Comparison of ENCODE assay signal across 8 cellular contexts in the genomic region with DNA sequence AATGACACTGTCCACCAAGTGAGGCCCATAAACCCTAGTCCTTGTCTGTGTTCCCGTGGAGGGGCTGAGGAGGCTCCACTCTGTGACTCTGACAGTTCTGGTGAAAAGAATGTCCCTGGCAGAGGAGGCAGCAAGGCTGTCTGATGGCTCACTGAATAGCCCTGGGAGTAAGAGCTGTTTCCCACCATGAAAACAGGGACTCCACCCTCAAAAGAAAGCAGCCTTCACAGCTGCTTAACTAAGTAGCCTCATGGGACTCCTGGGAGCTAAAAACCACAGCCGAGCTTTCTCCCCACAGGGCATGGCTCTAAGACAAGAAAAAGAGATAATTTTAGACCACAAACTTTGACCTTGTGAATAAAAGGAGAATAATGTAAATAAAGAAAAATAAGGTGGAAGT.
DNase-seq lines count a peak whose midpoint lies in the region; ATAC-seq and TF ChIP-seq lines count a peak whose summit lies in the region.

No MANE protein-coding gene starts in this region.

- no peaks in the 10 kb centered on the region for H3K9me3 ChIP-seq in T-helper 17 cell (ENCODE audit: control insufficient read depth, low read length, poor library complexity, severe bottlenecking)
- no peaks in the 10 kb centered on the region for H3K9me3 ChIP-seq in lower lobe of right lung

- no peaks in the 10 kb centered on the region for H3K9me3 Mint-ChIP-seq in activated T-cell treated with anti-CD3 and anti-CD28 coated beads, Interleukin-2, amount 50 U/mL, for 72 hours

- H3K4me3 Mint-ChIP-seq in T-helper 17 cell: peak overlapping the region; percentile 63
- H3K4me3 Mint-ChIP-seq in activated T-cell treated with anti-CD3 and anti-CD28 coated beads, Interleukin-2, amount 50 U/mL, for 72 hours: no peak overlapping the region

- no peak overlapping the region for H3K4me3 ChIP-seq in lower lobe of right lung

- TF ChIP-seq CTCF in lower lobe of right lung (IDR thresholded peaks at IDR 0.05): no peak

- H3K27ac Mint-ChIP-seq in T-helper 17 cell: peak overlapping the region; percentile 92
- no peak overlapping the region for H3K27ac Mint-ChIP-seq in activated T-cell treated with anti-CD3 and anti-CD28 coated beads, Interleukin-2, amount 50 U/mL, for 72 hours

- H3K27me3 ChIP-seq in lower lobe of right lung (ENCODE audit: low read depth): no peaks in the 10 kb centered on the region

- H3K27ac ChIP-seq in lower lobe of right lung (peak overlapping the region; percentile 10), caudate nucleus (ENCODE audit: low read depth, low read length) (no peak overlapping the region)

- H3K4me1 Mint-ChIP-seq in T-helper 17 cell: peaks cover 44% of the 10 kb centered on the region
- H3K4me1 Mint-ChIP-seq in activated T-cell treated with anti-CD3 and anti-CD28 coated beads, Interleukin-2, amount 50 U/mL, for 72 hours (ENCODE audit: low read depth): no peaks in the 10 kb centered on the region

- H3K4me1 ChIP-seq in lower lobe of right lung: peaks cover 19% of the 10 kb centered on the region

- DNase-seq in GM04503 (ENCODE audit: low read depth): peak; percentile 94
- peak; percentile 41 for DNase-seq in H4 (ENCODE audit: low spot score)
- DNase-seq in T-helper 17 cell: no peak
- DNase-seq in lower lobe of right lung: no peak
- DNase-seq in activated T-cell treated with anti-CD3 and anti-CD28 coated beads, Interleukin-2, amount 50 U/mL, for 72 hours: no peak
- no peak for DNase-seq in nucleus accumbens (lab: John Stamatoyannopoulos, UW)
- no peak for DNase-seq in LoVo (ENCODE audit: low spot score)
- DNase-seq in caudate nucleus (lab: John Stamatoyannopoulos, UW): no peak

- intact Hi-C loops in lower lobe of right lung (cut with DNase I): no loop called here

- peak; percentile 35 for ATAC-seq in T-helper 17 cell
- ATAC-seq in lower lobe of right lung: peak in 1 of 2 donors; percentile 24
- no peak for ATAC-seq in activated T-cell treated with anti-CD3 and anti-CD28 coated beads, Interleukin-2, amount 50 U/mL, for 72 hours (replicated peaks in 1 of 2)

- H3K27me3 Mint-ChIP-seq in T-helper 17 cell: no peaks in the 10 kb centered on the region
- H3K27me3 Mint-ChIP-seq in activated T-cell treated with anti-CD3 and anti-CD28 coated beads, Interleukin-2, amount 50 U/mL, for 72 hours (ENCODE audit: low read depth): no peaks in the 10 kb centered on the region

- peaks cover 2% of the 10 kb centered on the region for H3K36me3 Mint-ChIP-seq in T-helper 17 cell (ENCODE audit: low read depth)
- H3K36me3 Mint-ChIP-seq in activated T-cell treated with anti-CD3 and anti-CD28 coated beads, Interleukin-2, amount 50 U/mL, for 72 hours (ENCODE audit: insufficient read depth in 2 of 2): no peaks in the 10 kb centered on the region

- H3K36me3 ChIP-seq in lower lobe of right lung: no peaks in the 10 kb centered on the region

Comparison
In these comparisons a context has a peak if more than half of its experiments do, and no peak if none do; other contexts are left out.
1. DNase-seq: peak in GM04503 (single experiment) and H4 (single experiment); none in T-helper 17 cell (0 of 3), lower lobe of right lung (single experiment), activated T-cell treated with anti-CD3 and anti-CD28 coated beads, Interleukin-2, amount 50 U/mL, for 72 hours (0 of 2), nucleus accumbens (0 of 56), LoVo (single experiment) and caudate nucleus (0 of 61).